11 cellular contexts compared by ENCODE assay signal in genomic region chr2:224816816-224817215, GRCh38.
DNase-seq lines count a peak whose midpoint lies in the region; ATAC-seq and TF ChIP-seq lines count a peak whose summit lies in the region.
"Had no signal": no experiment of that assay in that cellular context is flagged by ENCODE, and none has a peak within 500 bp of the region (broad histone marks: within the 10 kb centered on the region; RNA-seq: fewer than 3 reads in every experiment).

No MANE protein-coding gene starts in this region.

- 91% methylated on average over 4 of the region's 4 CpGs for WGBS in suprapubic skin

- H3K4me2 ChIP-seq in osteoblast (ENCODE audit: insufficient read depth, low read length): peak overlapping the region; percentile 31

- H2AFZ ChIP-seq in osteoblast (ENCODE audit: low read length): no peak overlapping the region

- TF ChIP-seq CTCF in osteoblast (IDR thresholded peaks at IDR 0.05; ENCODE audit: extremely low read depth, low read depth, low read length) (no peak), suprapubic skin (IDR thresholded peaks at IDR 0.05) (no peak)

- DNase-seq in Daoy (ENCODE audit: low read depth): peak; percentile 34
- DNase-seq in LHCN-M2 (ENCODE audit: low read depth): peak; percentile 81
- peak; percentile 67 for DNase-seq in dermis blood vessel endothelial cell
- DNase-seq in osteoblast (ENCODE audit: insufficient read length, low spot score, missing footprints): peak; percentile 78
- DNase-seq in suprapubic skin (ENCODE audit: low spot score in 2 of 2): no peak
- no peak for DNase-seq in effector CD4-positive, alpha-beta T cell
- DNase-seq: activated T-cell treated with anti-CD3 and anti-CD28 coated beads, Interleukin-2, amount 50 U/mL, for 1 hour; islet precursor cell; NCI-H2227 treated with DMSO at 0.1 percent for 48 hours; nucleus accumbens had no signal

- H3K79me2 ChIP-seq in osteoblast (ENCODE audit: insufficient read depth, low read length): no peaks in the 10 kb centered on the region

- no peaks in the 10 kb centered on the region for H4K20me1 ChIP-seq in osteoblast (ENCODE audit: insufficient read depth, low read length)

- no peak for ATAC-seq in HG03439 (IDR thresholded peaks at IDR 0.05; ENCODE audit: unreplicated experiment)

- peaks cover 63% of the 10 kb centered on the region for H3K36me3 ChIP-seq in osteoblast (ENCODE audit: insufficient read depth, low read length)
- H3K36me3 ChIP-seq in suprapubic skin: peaks cover 10% of the 10 kb centered on the region

- H3K27me3 ChIP-seq in osteoblast (ENCODE audit: insufficient read depth, low read length) (no peaks in the 10 kb centered on the region), suprapubic skin (no peaks in the 10 kb centered on the region)

- H3K27ac ChIP-seq in osteoblast (ENCODE audit: low read depth, low read length) (peak overlapping the region; percentile 26), suprapubic skin (no peak overlapping the region)

- no peak overlapping the region for H3K4me3 ChIP-seq in osteoblast (ENCODE audit: insufficient read depth, low read length)
- no peak overlapping the region for H3K4me3 ChIP-seq in suprapubic skin

- H3K4me1 ChIP-seq in osteoblast (ENCODE audit: insufficient read depth, low read length): peaks cover 32% of the 10 kb centered on the region
- H3K4me1 ChIP-seq in suprapubic skin: no peaks in the 10 kb centered on the region

- no peak for TF ChIP-seq POLR2A in suprapubic skin (IDR thresholded peaks at IDR 0.05)

- TF ChIP-seq EP300 in suprapubic skin (IDR thresholded peaks at IDR 0.05): no peak

- no peaks in the 10 kb centered on the region for H3K9me3 ChIP-seq in osteoblast (ENCODE audit: low read depth, low read length)
- no peaks in the 10 kb centered on the region for H3K9me3 ChIP-seq in suprapubic skin

Comparison
In these comparisons a context has a peak if more than half of its experiments do, and no peak if none do; other contexts are left out.
1. DNase-seq: peak in Daoy (single experiment), LHCN-M2 (single experiment), dermis blood vessel endothelial cell (single experiment) and osteoblast (single experiment); none in suprapubic skin (0 of 2) and effector CD4-positive, alpha-beta T cell (single experiment).